8 cellular contexts compared by ENCODE assay signal in genomic region chr1:120844186-120844944, GRCh38. TPM values are rescaled to one million over a fixed set of nuclear protein-coding genes. Genes with fewer than 3 reads are reported as not detected.
A peak's percentile ranks its signal among the peaks of the same experiment; 100 is the strongest.
DNase-seq lines count a peak whose midpoint lies in the region; ATAC-seq, FAIRE-seq and TF ChIP-seq lines count a peak whose summit lies in the region.
"Not testable (repeated sequence)": the region's sequence is repeated elsewhere in the genome, so short reads cannot be mapped to it uniquely, and the experiment has no call there.

No MANE protein-coding gene starts in this region.

- peak; percentile 45 for TF ChIP-seq CTCF in H9 (conservative IDR thresholded peaks at IDR 0.05)
- not testable (repeated sequence) for TF ChIP-seq CTCF in astrocyte (IDR thresholded peaks at IDR 0.05; ENCODE audit: insufficient read depth, low read depth, low read length)

- H2BK20ac ChIP-seq in H9 (ENCODE audit: low read depth, low read length, poor library complexity, severe bottlenecking): peak overlapping the region; percentile 60

- H3K79me2 ChIP-seq in H9 (ENCODE audit: insufficient read depth, low read length); astrocyte (ENCODE audit: insufficient read depth, low read length): not testable (repeated sequence)

- not testable (repeated sequence) for H3K4me1 ChIP-seq in H9 (ENCODE audit: insufficient read depth, low read length); astrocyte (ENCODE audit: insufficient read depth, low read length)

- H3K56ac ChIP-seq in H9 (ENCODE audit: insufficient read length, low read depth, low read length): not testable (repeated sequence)

- H2BK15ac ChIP-seq in H9 (ENCODE audit: low read depth, low read length): not testable (repeated sequence)

- not testable (repeated sequence) for H3K9me3 Mint-ChIP-seq in H9; astrocyte (ENCODE audit: unreplicated experiment); naive thymus-derived CD8-positive, alpha-beta T cell

- WGBS in H9 (ENCODE audit: extremely low coverage, insufficient read length, low lambda C conversion rate): no CpG with 5 or more reads among the region's 49 CpGs

- H3K9me3 ChIP-seq in H9 (ENCODE audit: control insufficient read depth, low read depth, low read length); astrocyte (ENCODE audit: insufficient read depth, low read depth, low read length): not testable (repeated sequence)

- H3K4me3 Mint-ChIP-seq in H9 (peak overlapping the region; percentile 79 to 87), astrocyte (ENCODE audit: unreplicated experiment) (peak overlapping the region; percentile 84)
- H3K4me3 Mint-ChIP-seq in naive thymus-derived CD8-positive, alpha-beta T cell: peak overlapping the region; percentile 79 to 99 (median 90)

- not testable (repeated sequence) for H3K27me3 Mint-ChIP-seq in H9 (ENCODE audit: low read depth); astrocyte (ENCODE audit: low read depth, unreplicated experiment); naive thymus-derived CD8-positive, alpha-beta T cell

- peak in 1 of 2 donors; percentile 33 for ATAC-seq in naive thymus-derived CD8-positive, alpha-beta T cell

- not testable (repeated sequence) for H3K27me3 ChIP-seq in H9 (ENCODE audit: insufficient read depth, low read length); astrocyte (ENCODE audit: insufficient read depth, low read length)

- H2BK120ac ChIP-seq in H9 (ENCODE audit: low read depth, low read length, poor library complexity, severe bottlenecking): not testable (repeated sequence)

- H4K8ac ChIP-seq in H9 (replicated peaks; ENCODE audit: insufficient read length, low read depth, low read length): not testable (repeated sequence)

- H3K36me3 ChIP-seq in astrocyte (ENCODE audit: insufficient read depth, low read length): not testable (repeated sequence)

- H2BK5ac ChIP-seq in H9 (ENCODE audit: insufficient read length, low read length): not testable (repeated sequence)

- not testable (repeated sequence) for H4K5ac ChIP-seq in H9 (ENCODE audit: insufficient read length, low read depth, low read length)

- intact Hi-C loops in head of caudate nucleus (cut with DNase I): not testable (repeated sequence)

- H3K23me2 ChIP-seq in H9 (ENCODE audit: insufficient read length, low read depth, low read length, poor library complexity, severe bottlenecking): not testable (repeated sequence)

- POLR2A ChIA-PET in naive thymus-derived CD8-positive, alpha-beta T cell (lab: Charles Lee): not testable (repeated sequence)

- not testable (repeated sequence) for H3K4me3 ChIP-seq in astrocyte (ENCODE audit: insufficient read depth, low read depth, low read length)

- not testable (repeated sequence) for H3K4ac ChIP-seq in H9 (ENCODE audit: low read depth, low read length)

- not testable (repeated sequence) for H3K36me3 Mint-ChIP-seq in H9 (ENCODE audit: insufficient read depth in 1 of 3, low read depth in 3 of 3); astrocyte (ENCODE audit: low read depth, unreplicated experiment); naive thymus-derived CD8-positive, alpha-beta T cell

- H3K18ac ChIP-seq in H9 (ENCODE audit: insufficient read length, low read depth, low read length): not testable (repeated sequence)

- H3K27ac ChIP-seq in H9 (ENCODE audit: insufficient read length, low read depth, low read length); astrocyte (ENCODE audit: low read depth, low read length): not testable (repeated sequence)

- H3K4me1 Mint-ChIP-seq in H9; astrocyte (ENCODE audit: low read depth, unreplicated experiment); naive thymus-derived CD8-positive, alpha-beta T cell: not testable (repeated sequence)

- H3K9ac ChIP-seq in H9 (ENCODE audit: extremely low read depth, insufficient read length, low read length); astrocyte (ENCODE audit: low read length): not testable (repeated sequence)

- H2AK5ac ChIP-seq in H9 (ENCODE audit: insufficient read length, low read length): not testable (repeated sequence)

- H3K23ac ChIP-seq in H9 (ENCODE audit: insufficient read length, low read depth, low read length): not testable (repeated sequence)

- H3T11ph ChIP-seq in H9 (ENCODE audit: low read length): not testable (repeated sequence)

- FAIRE-seq in astrocyte (lab: Jason Lieb, UNC): not testable (repeated sequence)

- not testable (repeated sequence) for H4K91ac ChIP-seq in H9 (ENCODE audit: insufficient read length, low read depth, low read length)

- H3K79me1 ChIP-seq in H9 (ENCODE audit: insufficient read depth, low read depth, low read length, poor library complexity, severe bottlenecking): not testable (repeated sequence)

- DNase-seq in AG20443 (ENCODE audit: low spot score) (peak; percentile 1), H9 (peak; percentile 73), NCI-H82 (lab: John Stamatoyannopoulos, UW) (peak; percentile 42), astrocyte (ENCODE audit: low read depth) (peak; percentile 51), head of caudate nucleus (peak in 40 of 42 donors; percentile 18 to 90 (median 75))
- DNase-seq in activated CD4-positive, alpha-beta T cell treated with anti-CD3 and anti-CD28 coated beads for 4 hours: peak; percentile 60 to 78
- DNase-seq in naive thymus-derived CD8-positive, alpha-beta T cell: peak; percentile 65 to 92 (median 78)
- peak; percentile 62 to 68 for DNase-seq in stimulated activated CD4-positive, alpha-beta T cell treated with anti-CD3 and anti-CD28 coated beads, Interleukin-4, amount 100 ng/mL, for 4 hours

- not testable (repeated sequence) for H3K14ac ChIP-seq in H9 (ENCODE audit: insufficient read depth, low read length)

- H4K20me1 ChIP-seq in H9 (ENCODE audit: control insufficient read depth, insufficient read depth, insufficient read length); astrocyte (ENCODE audit: insufficient read depth, low read length): not testable (repeated sequence)

- H3K4me2 ChIP-seq in H9 (ENCODE audit: insufficient read depth, insufficient read length, low read length): peak overlapping the region; percentile 44
- not testable (repeated sequence) for H3K4me2 ChIP-seq in astrocyte (ENCODE audit: low read length)

- not testable (repeated sequence) for H2AFZ ChIP-seq in H9 (ENCODE audit: low read length); astrocyte (ENCODE audit: low read depth, low read length)

- H2BK12ac ChIP-seq in H9 (ENCODE audit: insufficient read length, low read depth, low read length): not testable (repeated sequence)

- H3K27ac Mint-ChIP-seq in H9: peak overlapping the region in 2 of 3 experiments; percentile 64 to 76; a peak in 2 of 7 replicates
- H3K27ac Mint-ChIP-seq in astrocyte (ENCODE audit: unreplicated experiment): peak overlapping the region; percentile 12
- peak overlapping the region; percentile 91 to 100 (median 97) for H3K27ac Mint-ChIP-seq in naive thymus-derived CD8-positive, alpha-beta T cell

RNA-seq across cellular contexts. Expression of gene PPIAL4A, which starts 45.2 kb away (rescaled TPM):
- total RNA-seq in H9 (2021): not detected in 2 replicates
- total RNA-seq in astrocyte: not detected in 2 replicates
- total RNA-seq in naive thymus-derived CD8-positive, alpha-beta T cell: not detected
- under 1 TPM in 1 of 3 donors, not detected in 2; 0.59 TPM for polyA plus RNA-seq in naive thymus-derived CD8-positive, alpha-beta T cell

Comparison
In these comparisons a context has a peak if more than half of its experiments do, and no peak if none do; other contexts are left out.
1. DNase-seq: peak in every context shown above with its lines; median percentile 78 in naive thymus-derived CD8-positive, alpha-beta T cell; 75 in head of caudate nucleus; 73 in H9; 69 in activated CD4-positive, alpha-beta T cell treated with anti-CD3 and anti-CD28 coated beads for 4 hours; 65 in stimulated activated CD4-positive, alpha-beta T cell treated with anti-CD3 and anti-CD28 coated beads, Interleukin-4, amount 100 ng/mL, for 4 hours; 51 in astrocyte; 42 in NCI-H82; 1 in AG20443.
2. H3K27ac Mint-ChIP-seq: peak in every context shown above with its lines; median percentile 97 in naive thymus-derived CD8-positive, alpha-beta T cell; 70 in H9; 12 in astrocyte.